ENCODE assay signal across 33 cellular contexts in genomic region chr7:54725255-54725654, GRCh38.
"Had no signal": no experiment of that assay in that cellular context is flagged by ENCODE, and none has a peak within 500 bp of the region (broad histone marks: within the 10 kb centered on the region; RNA-seq: fewer than 3 reads in every experiment).

No MANE protein-coding gene starts in this region.

- H3K4me3 Mint-ChIP-seq: dendritic cell treated with granulocyte-macrophage colony-stimulating factor and Interleukin-4, amounts not matched to agents 40 ng/mL and 50 ng/mL, for 4 days; endodermal cell; mesothelial cell of epicardium; naive B cell; natural killer cell treated with Interleukin-12 subunit alpha and Interleukin-12 subunit beta and Interleukin-15 and Interleukin-18, amount 100 ng/mL, for 72 hours; neural crest cell; stimulated activated naive CD8-positive, alpha-beta T cell treated with anti-CD3 and anti-CD28 coated beads, Interleukin-15, amount 100 ng/mL, for 72 hours had no signal

- DNase-seq: effector CD8-positive, alpha-beta T cell; endodermal cell; foreskin keratinocyte; heart left ventricle; kidney; left cardiac atrium; left lung; mesenchymal stem cell; mucosa of descending colon; naive B cell; stimulated activated CD4-positive, alpha-beta T cell treated with anti-CD3 and anti-CD28 coated beads, Interleukin-12 subunit alpha, Interleukin-12 subunit beta, amount 100 ng/mL, for 4 hours; stimulated activated CD4-positive, alpha-beta T cell treated with anti-CD3 and anti-CD28 coated beads, Interleukin-1b, Interleukin-23, amount 100 ng/mL, for 48 hours; stimulated activated CD4-positive, alpha-beta T cell treated with anti-CD3 and anti-CD28 coated beads, Interleukin-4, amount 100 ng/mL, for 1 hour; stimulated activated CD8-positive, alpha-beta memory T cell treated with anti-CD3 and anti-CD28 coated beads, Interleukin-4, amount 100 ng/mL, for 48 hours; stimulated activated naive CD4-positive, alpha-beta T cell; stimulated activated naive CD8-positive, alpha-beta T cell treated with anti-CD3 and anti-CD28 coated beads, Interleukin-15, amount 100 ng/mL, for 72 hours; transverse colon; upper lobe of right lung; uterus had no signal

- H3K9me3 Mint-ChIP-seq: endodermal cell, mesothelial cell of epicardium, neural crest cell had no signal

- H3K36me3 Mint-ChIP-seq: mesothelial cell of epicardium; naive B cell; natural killer cell treated with Interleukin-12 subunit alpha and Interleukin-12 subunit beta and Interleukin-15 and Interleukin-18, amount 100 ng/mL, for 72 hours had no signal

- ATAC-seq: esophagus mucosa; foreskin keratinocyte; gastroesophageal sphincter; heart left ventricle; left cardiac atrium; left lung; mucosa of descending colon; natural killer cell treated with Interleukin-12 subunit alpha and Interleukin-12 subunit beta and Interleukin-15 and Interleukin-18, amount 100 ng/mL, for 72 hours; sciatic nerve; stimulated activated naive CD8-positive, alpha-beta T cell treated with anti-CD3 and anti-CD28 coated beads, Interleukin-15, amount 100 ng/mL, for 72 hours; upper lobe of right lung had no signal

- H3K27me3 ChIP-seq: gastroesophageal sphincter, hepatocyte, left lung, neutrophil, right atrium auricular region, suprapubic skin, transverse colon, upper lobe of right lung, uterus had no signal

- H3K9me3 ChIP-seq: gastroesophageal sphincter, left lung, mucosa of descending colon, neutrophil, right atrium auricular region, suprapubic skin, transverse colon, upper lobe of right lung, uterus had no signal

- H3K4me1 ChIP-seq: foreskin keratinocyte, gastroesophageal sphincter, heart left ventricle, left lung, parathyroid adenoma, right atrium auricular region, suprapubic skin, transverse colon, upper lobe of right lung, uterus had no signal

- H3K36me3 ChIP-seq: gastroesophageal sphincter, heart left ventricle, left lung, neutrophil, right atrium auricular region, suprapubic skin, transverse colon, upper lobe of right lung, uterus had no signal

- H3K4me1 Mint-ChIP-seq: mesothelial cell of epicardium; naive B cell; neural crest cell; stimulated activated naive CD8-positive, alpha-beta T cell treated with anti-CD3 and anti-CD28 coated beads, Interleukin-15, amount 100 ng/mL, for 72 hours had no signal

- H3K4me3 ChIP-seq: gastroesophageal sphincter, heart left ventricle, hepatocyte, left lung, mucosa of descending colon, right atrium auricular region, smooth muscle cell, suprapubic skin, transverse colon, upper lobe of right lung, uterus had no signal

- H3K27me3 Mint-ChIP-seq: stimulated activated naive CD8-positive, alpha-beta T cell treated with anti-CD3 and anti-CD28 coated beads, Interleukin-15, amount 100 ng/mL, for 72 hours had no signal

- H3K27ac Mint-ChIP-seq: dendritic cell treated with granulocyte-macrophage colony-stimulating factor and Interleukin-4, amounts not matched to agents 40 ng/mL and 50 ng/mL, for 4 days; endodermal cell; mesothelial cell of epicardium; naive B cell; natural killer cell treated with Interleukin-12 subunit alpha and Interleukin-12 subunit beta and Interleukin-15 and Interleukin-18, amount 100 ng/mL, for 72 hours; progenitor cell of endocrine pancreas; stimulated activated naive CD8-positive, alpha-beta T cell treated with anti-CD3 and anti-CD28 coated beads, Interleukin-15, amount 100 ng/mL, for 72 hours had no signal
